8 cellular contexts compared by ENCODE assay signal in the genomic region with DNA sequence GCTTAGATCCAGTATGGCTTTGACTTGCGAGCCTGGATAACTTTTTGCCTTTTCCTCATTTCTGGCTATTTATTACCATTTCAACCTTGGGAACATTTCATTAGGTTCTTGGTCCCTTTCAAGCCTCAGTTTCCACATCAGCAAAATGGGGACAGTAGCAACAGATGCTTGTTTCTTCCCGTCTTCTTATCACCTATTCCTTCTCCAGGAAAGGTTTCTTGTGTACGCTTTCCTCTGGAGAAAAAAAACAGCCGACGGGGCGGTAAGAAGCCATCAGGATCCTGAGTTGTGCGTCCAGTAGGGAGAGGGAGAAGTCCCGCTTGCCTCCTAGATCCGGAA. TPM values are rescaled to one million over a fixed set of nuclear protein-coding genes. Genes with fewer than 3 reads are reported as not detected.
DNase-seq lines count a peak whose midpoint lies in the region; ATAC-seq and TF ChIP-seq lines count a peak whose summit lies in the region.

No MANE protein-coding gene starts in this region.

- no peaks in the 10 kb centered on the region for H3K9me3 Mint-ChIP-seq in activated CD4-positive, alpha-beta T cell treated with anti-CD3 and anti-CD28 coated beads, Interleukin-2, amount 10 ng/mL, durations not matched to agents 24 days and 14 days

- WGBS in adipose tissue, 3 donors, result 16 to 18% (median 17%) methylated on average over 9 of the region's 9 CpGs
- 14% methylated on average over 9 of the region's 9 CpGs for WGBS in suprapubic skin
- 13 to 14% methylated on average over 9 of the region's 9 CpGs for WGBS in aorta, 2 donors

- H3K27ac ChIP-seq in adipose tissue (ENCODE audit: low read depth, low read length) (peak overlapping the region; percentile 83), suprapubic skin (peak overlapping the region; percentile 91), aorta (ENCODE audit: low read depth in 1 of 2, low read length in 2 of 2) (peak overlapping the region in 1 of 2 donors; percentile 42)

- ATAC-seq in aorta (ENCODE audit: low FRiP score), result no peak
- no peak for ATAC-seq in HG03457 (IDR thresholded peaks at IDR 0.05; ENCODE audit: unreplicated experiment)
- no peak for ATAC-seq in GM21737 (IDR thresholded peaks at IDR 0.05; ENCODE audit: unreplicated experiment)

- no peak for TF ChIP-seq POLR2A in suprapubic skin (IDR thresholded peaks at IDR 0.05)

- no peak for TF ChIP-seq EP300 in suprapubic skin (IDR thresholded peaks at IDR 0.05)

- H3K36me3 ChIP-seq in kidney epithelial cell (ENCODE audit: control insufficient read depth, insufficient read depth, low read length), result no peaks in the 10 kb centered on the region
- no peaks in the 10 kb centered on the region for H3K36me3 ChIP-seq in suprapubic skin
- no peaks in the 10 kb centered on the region for H3K36me3 ChIP-seq in aorta (ENCODE audit: control insufficient read depth in 1 of 2, insufficient read depth in 2 of 2, low read length in 1 of 2)

- H3K4me3 ChIP-seq in kidney epithelial cell (ENCODE audit: low read depth, low read length), result peak overlapping the region; percentile 86
- peak overlapping the region; percentile 87 for H3K4me3 ChIP-seq in suprapubic skin
- no peak overlapping the region for H3K4me3 ChIP-seq in aorta (ENCODE audit: low read length in 2 of 2)

- H3K27ac Mint-ChIP-seq in activated CD4-positive, alpha-beta T cell treated with anti-CD3 and anti-CD28 coated beads, Interleukin-2, amount 10 ng/mL, durations not matched to agents 24 days and 14 days, result peak overlapping the region; percentile 74

- no peaks in the 10 kb centered on the region for H3K36me3 Mint-ChIP-seq in activated CD4-positive, alpha-beta T cell treated with anti-CD3 and anti-CD28 coated beads, Interleukin-2, amount 10 ng/mL, durations not matched to agents 24 days and 14 days (ENCODE audit: low read depth)

- H3K9me3 ChIP-seq in suprapubic skin (no peaks in the 10 kb centered on the region), aorta (ENCODE audit: control insufficient read depth, low read length) (no peaks in the 10 kb centered on the region)

- no peaks in the 10 kb centered on the region for H3K27me3 ChIP-seq in kidney epithelial cell (ENCODE audit: control insufficient read depth, insufficient read depth, low read length)
- no peaks in the 10 kb centered on the region for H3K27me3 ChIP-seq in suprapubic skin
- H3K27me3 ChIP-seq in aorta (ENCODE audit: control insufficient read depth in 1 of 2, insufficient read depth in 2 of 2, low read length in 1 of 2), result no peaks in the 10 kb centered on the region

- H3K27me3 Mint-ChIP-seq in activated CD4-positive, alpha-beta T cell treated with anti-CD3 and anti-CD28 coated beads, Interleukin-2, amount 10 ng/mL, durations not matched to agents 24 days and 14 days, result peaks cover 76% of the 10 kb centered on the region

- peaks cover 22% of the 10 kb centered on the region for H3K4me1 Mint-ChIP-seq in activated CD4-positive, alpha-beta T cell treated with anti-CD3 and anti-CD28 coated beads, Interleukin-2, amount 10 ng/mL, durations not matched to agents 24 days and 14 days

- H3K4me3 Mint-ChIP-seq in activated CD4-positive, alpha-beta T cell treated with anti-CD3 and anti-CD28 coated beads, Interleukin-2, amount 10 ng/mL, durations not matched to agents 24 days and 14 days, result peak overlapping the region; percentile 80

- no peak for DNase-seq in activated CD4-positive, alpha-beta T cell treated with anti-CD3 and anti-CD28 coated beads, Interleukin-2, amount 10 ng/mL, durations not matched to agents 24 days and 14 days
- no peak for DNase-seq in activated CD4-positive, alpha-beta T cell treated with anti-CD3 and anti-CD28 coated beads for 1 hour
- no peak for DNase-seq in kidney epithelial cell (ENCODE audit: low read depth)
- no peak for DNase-seq in suprapubic skin (ENCODE audit: low spot score in 2 of 2)
- DNase-seq in aorta, result no peak

- TF ChIP-seq CTCF in kidney epithelial cell (IDR thresholded peaks at IDR 0.05; ENCODE audit: insufficient read depth, low read length, poor library complexity, severe bottlenecking) (no peak), suprapubic skin (IDR thresholded peaks at IDR 0.05) (no peak)

- H3K4me1 ChIP-seq in suprapubic skin (peaks cover 38% of the 10 kb centered on the region), aorta (ENCODE audit: control insufficient read depth in 1 of 2, insufficient read depth in 2 of 2, low read length in 2 of 2) (peaks cover 3 to 4% of the 10 kb centered on the region in 2 donors)

- intact Hi-C loops in activated CD4-positive, alpha-beta T cell treated with anti-CD3 and anti-CD28 coated beads, Interleukin-2, amount 10 ng/mL, durations not matched to agents 24 days and 14 days (cut with micrococcal nuclease), result loop anchor here (1.0 to 10.0 kb wide), 7 partner anchors 161 to 1149 kb away; partner anchors contain the start of genes ABCA1, NIPSNAP3A, SMC2 and TMEM38B
- intact Hi-C loops in aorta (cut with DNase I), result loop anchor here in 1 of 2 donors (2.0 kb wide), 2 partner anchors 37 to 55 kb away; no protein-coding TSS in a partner anchor

RNA-seq across cellular contexts. Expression of gene SLC44A1, which starts 0.5 kb away (rescaled TPM):
- 2.5 and 2.9 TPM in 2 replicates for total RNA-seq in activated CD4-positive, alpha-beta T cell treated with anti-CD3 and anti-CD28 coated beads, Interleukin-2, amount 10 ng/mL, durations not matched to agents 24 days and 14 days
- polyA plus RNA-seq in adipose tissue (10 to 100 TPM; 10.8 to 16.6 (median 11.6) TPM), aorta (10 to 100 TPM; 11.4 to 23.6 TPM)
- total RNA-seq in kidney epithelial cell (16.5 and 17.7 TPM in 2 replicates), suprapubic skin (10 to 100 TPM; 36.2 to 79.0 (median 57.2) TPM), aorta (10 to 100 TPM; 37.3 to 46.6 TPM)

Comparison
In these comparisons a context has a peak if more than half of its experiments do, and no peak if none do; other contexts are left out.
1. H3K4me3 ChIP-seq: peak in kidney epithelial cell (single experiment) and suprapubic skin (single experiment); none in aorta (0 of 2).